In genomic region chr10:130110236-130111114, GRCh38 we compare ENCODE assay signal across 1 cellular context.
TF ChIP-seq lines count a peak whose summit lies in the region.

Gene C10orf143 (minus strand): TSS chr10:130110830. CDS start chr10:130110772, 58 bp downstream.

TF ChIP-seq in HEK293, 187 proteins besides CTCF, POLR2A, EP300 and RAD21 (continued from another document):
- TF ChIP-seq ZBTB26 (tag by site-specific recombination; optimal IDR thresholded peaks at IDR 0.05), result peak; percentile 94
- peak; percentile 72; the same call in 1 of the 2 replicates for TF ChIP-seq YY1 (tag by site-specific recombination; IDR thresholded peaks at IDR 0.05)
- TF ChIP-seq, protein P1, sequence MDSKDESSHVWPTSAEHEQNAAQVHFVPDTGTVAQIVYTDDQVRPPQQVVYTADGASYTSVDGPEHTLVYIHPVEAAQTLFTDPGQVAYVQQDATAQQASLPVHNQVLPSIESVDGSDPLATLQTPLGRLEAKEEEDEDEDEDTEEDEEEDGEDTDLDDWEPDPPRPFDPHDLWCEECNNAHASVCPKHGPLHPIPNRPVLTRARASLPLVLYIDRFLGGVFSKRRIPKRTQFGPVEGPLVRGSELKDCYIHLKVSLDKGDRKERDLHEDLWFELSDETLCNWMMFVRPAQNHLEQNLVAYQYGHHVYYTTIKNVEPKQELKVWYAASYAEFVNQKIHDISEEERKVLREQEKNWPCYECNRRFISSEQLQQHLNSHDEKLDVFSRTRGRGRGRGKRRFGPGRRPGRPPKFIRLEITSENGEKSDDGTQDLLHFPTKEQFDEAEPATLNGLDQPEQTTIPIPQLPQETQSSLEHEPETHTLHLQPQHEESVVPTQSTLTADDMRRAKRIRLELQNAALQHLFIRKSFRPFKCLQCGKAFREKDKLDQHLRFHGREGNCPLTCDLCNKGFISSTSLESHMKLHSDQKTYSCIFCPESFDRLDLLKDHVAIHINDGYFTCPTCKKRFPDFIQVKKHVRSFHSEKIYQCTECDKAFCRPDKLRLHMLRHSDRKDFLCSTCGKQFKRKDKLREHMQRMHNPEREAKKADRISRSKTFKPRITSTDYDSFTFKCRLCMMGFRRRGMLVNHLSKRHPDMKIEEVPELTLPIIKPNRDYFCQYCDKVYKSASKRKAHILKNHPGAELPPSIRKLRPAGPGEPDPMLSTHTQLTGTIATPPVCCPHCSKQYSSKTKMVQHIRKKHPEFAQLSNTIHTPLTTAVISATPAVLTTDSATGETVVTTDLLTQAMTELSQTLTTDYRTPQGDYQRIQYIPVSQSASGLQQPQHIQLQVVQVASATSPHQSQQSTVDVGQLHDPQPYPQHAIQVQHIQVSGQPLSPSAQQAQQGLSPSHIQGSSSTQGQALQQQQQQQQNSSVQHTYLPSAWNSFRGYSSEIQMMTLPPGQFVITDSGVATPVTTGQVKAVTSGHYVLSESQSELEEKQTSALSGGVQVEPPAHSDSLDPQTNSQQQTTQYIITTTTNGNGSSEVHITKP (tag by site-specific recombination; IDR thresholded peaks at IDR 0.05), result peak; percentile 84
- peak; percentile 63; the same call in 1 of the 2 replicates for TF ChIP-seq ZBTB1 (tag by site-specific recombination; IDR thresholded peaks at IDR 0.05)
- TF ChIP-seq ZEB2 (tag by site-specific recombination; IDR thresholded peaks at IDR 0.05), result peak; percentile 62; the same call in 1 of the 2 replicates
- peak; percentile 97 for TF ChIP-seq ZNF335 (tag by site-specific recombination; conservative IDR thresholded peaks at IDR 0.05)
- TF ChIP-seq ZBTB21 (tag by site-specific recombination; IDR thresholded peaks at IDR 0.05), result no peak
- peak; percentile 92; the same call in 1 of the 2 replicates for TF ChIP-seq KLF7 (tag by site-specific recombination; IDR thresholded peaks at IDR 0.05; ENCODE audit: borderline replicate concordance)
- TF ChIP-seq ZNF10 (tag by site-specific recombination; IDR thresholded peaks at IDR 0.05), result 0 out of 2 replicates have a peak, but pooled peaks have one; percentile 44
- no peak for TF ChIP-seq SCRT1 (tag by site-specific recombination; IDR thresholded peaks at IDR 0.05; ENCODE audit: borderline replicate concordance)
- no peak for TF ChIP-seq ZNF510 (tag by site-specific recombination; IDR thresholded peaks at IDR 0.05; ENCODE audit: insufficient replicate concordance)
- peak; percentile 89 for TF ChIP-seq ZBTB7A (tag by site-specific recombination; IDR thresholded peaks at IDR 0.05; ENCODE audit: low read depth)
- TF ChIP-seq ZNF629 (tag by site-specific recombination; IDR thresholded peaks at IDR 0.05), result peak; percentile 42; the same call in 1 of the 2 replicates
- 0 out of 2 replicates have a peak, but pooled peaks have one; percentile 56 for TF ChIP-seq ZNF610 (tag by site-specific recombination; IDR thresholded peaks at IDR 0.05; ENCODE audit: borderline replicate concordance)
- TF ChIP-seq KLF9 (tag by site-specific recombination; IDR thresholded peaks at IDR 0.05; ENCODE audit: low read depth), result peak; percentile 100
- TF ChIP-seq GLI4 (tag by site-specific recombination; IDR thresholded peaks at IDR 0.05), result 0 out of 2 replicates have a peak, but pooled peaks have one; percentile 76
- TF ChIP-seq ZNF561 (tag by site-specific recombination; IDR thresholded peaks at IDR 0.05; ENCODE audit: borderline replicate concordance), result peak; percentile 98
- TF ChIP-seq ZIC2 (tag by site-specific recombination; IDR thresholded peaks at IDR 0.05), result 0 out of 2 replicates have a peak, but pooled peaks have one; percentile 44
- peak; percentile 82 for TF ChIP-seq ZSCAN30 (tag by site-specific recombination; IDR thresholded peaks at IDR 0.05)
- TF ChIP-seq ZNF843 (tag by site-specific recombination; IDR thresholded peaks at IDR 0.05), result peak; percentile 74
- TF ChIP-seq ZNF664 (tag by site-specific recombination; IDR thresholded peaks at IDR 0.05), result no peak
- no peak for TF ChIP-seq ZNF670 (tag by site-specific recombination; IDR thresholded peaks at IDR 0.05; ENCODE audit: low read depth)
- TF ChIP-seq, protein P2, sequence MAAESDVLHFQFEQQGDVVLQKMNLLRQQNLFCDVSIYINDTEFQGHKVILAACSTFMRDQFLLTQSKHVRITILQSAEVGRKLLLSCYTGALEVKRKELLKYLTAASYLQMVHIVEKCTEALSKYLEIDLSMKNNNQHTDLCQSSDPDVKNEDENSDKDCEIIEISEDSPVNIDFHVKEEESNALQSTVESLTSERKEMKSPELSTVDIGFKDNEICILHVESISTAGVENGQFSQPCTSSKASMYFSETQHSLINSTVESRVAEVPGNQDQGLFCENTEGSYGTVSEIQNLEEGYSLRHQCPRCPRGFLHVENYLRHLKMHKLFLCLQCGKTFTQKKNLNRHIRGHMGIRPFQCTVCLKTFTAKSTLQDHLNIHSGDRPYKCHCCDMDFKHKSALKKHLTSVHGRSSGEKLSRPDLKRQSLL (tag by site-specific recombination; IDR thresholded peaks at IDR 0.05), result peak; percentile 6; the same call in 1 of the 2 replicates
- peak; percentile 60; the same call in 1 of the 2 replicates for TF ChIP-seq ZNF692 (tag by site-specific recombination; IDR thresholded peaks at IDR 0.05)
- TF ChIP-seq ZNF394 (tag by site-specific recombination; IDR thresholded peaks at IDR 0.05; ENCODE audit: borderline replicate concordance), result peak; percentile 95
- no peak for TF ChIP-seq HOXD13 (CRISPR knock-in tag; IDR thresholded peaks at IDR 0.05; ENCODE audit: borderline replicate concordance)
TF ChIP-seq in HEK293: peak in this region for 57.
